ENCODE assay signal across 9 cellular contexts in genomic region chr2:31170071-31170698, GRCh38. TPM values are rescaled to one million over a fixed set of nuclear protein-coding genes. Genes with fewer than 3 reads are reported as not detected.
A peak's percentile ranks its signal among the peaks of the same experiment; 100 is the strongest.
DNase-seq lines count a peak whose midpoint lies in the region; ATAC-seq, FAIRE-seq and TF ChIP-seq lines count a peak whose summit lies in the region.
"Had no signal": no experiment of that assay in that cellular context is flagged by ENCODE, and none has a peak within 500 bp of the region (broad histone marks: within the 10 kb centered on the region; RNA-seq: fewer than 3 reads in every experiment).

No MANE protein-coding gene starts in this region.

- no peaks in the 10 kb centered on the region for H3K36me3 ChIP-seq in DND-41 (ENCODE audit: insufficient read depth, low read length)
- H3K36me3 ChIP-seq in H7 (replicated peaks; ENCODE audit: control insufficient read depth, insufficient read depth, low read length) = no peaks in the 10 kb centered on the region
- H3K36me3 ChIP-seq in K562 (ENCODE audit: control insufficient read depth, insufficient read depth, low read length) = no peaks in the 10 kb centered on the region
- no peaks in the 10 kb centered on the region for H3K36me3 ChIP-seq in small intestine (ENCODE audit: control insufficient read depth in 2 of 2, insufficient read depth in 2 of 2, low read length in 2 of 2)

- peak; percentile 97 for TF ChIP-seq CTCF in DND-41 (IDR thresholded peaks at IDR 0.05; ENCODE audit: borderline replicate concordance, extremely low read depth, low read length, poor library complexity, severe bottlenecking)
- TF ChIP-seq CTCF in NB4 (IDR thresholded peaks at IDR 0.05; ENCODE audit: low read depth, low read length) = peak; percentile 94
- peak; percentile 88 to 90 (median 88) for TF ChIP-seq CTCF in K562 (IDR thresholded peaks at IDR 0.05 in 2 of 3, conservative IDR thresholded peaks at IDR 0.05 in 1 of 3; ENCODE audit: insufficient read depth in 2 of 3, low read depth in 1 of 3, low read length in 3 of 3)

- H3K9ac ChIP-seq in DND-41 (ENCODE audit: low read depth, low read length) (no peak overlapping the region), K562 (ENCODE audit: insufficient read depth in 1 of 2, low read depth in 2 of 2, low read length in 2 of 2) (no peak overlapping the region)

- H3K9me1 ChIP-seq in K562 (ENCODE audit: control insufficient read depth, insufficient read depth, low read length) = no peaks in the 10 kb centered on the region

- 0% methylated on average over 4 of the region's 4 CpGs for WGBS in K562 (ENCODE audit: insufficient coverage, low coverage, missing lambda C conversion rate)
- WGBS in small intestine, 3 donors = 0% methylated on average over 4 of the region's 4 CpGs

- no peak overlapping the region for H3K4me3 Mint-ChIP-seq in T-cell
- H3K4me3 Mint-ChIP-seq: dendritic cell treated with granulocyte-macrophage colony-stimulating factor and Interleukin-4, amounts not matched to agents 40 ng/mL and 50 ng/mL, for 4 days had no signal

- H4K20me1 ChIP-seq in DND-41 (ENCODE audit: insufficient read depth, low read length) (no peaks in the 10 kb centered on the region; the same call in 1 of the 2 replicates), K562 (replicated peaks; ENCODE audit: control insufficient read depth, insufficient read depth, low read length) (peaks cover 3% of the 10 kb centered on the region; the same call in 1 of the 2 replicates)

- FAIRE-seq in K562 (lab: Jason Lieb, UNC) = peak; percentile 95
- FAIRE-seq in small intestine (lab: Jason Lieb, UNC) = no peak

- TF ChIP-seq EP300 in K562 (IDR thresholded peaks at IDR 0.05; ENCODE audit: low read length) = no peak

- H3K27me3 Mint-ChIP-seq in T-cell = peaks cover 0 to 3% of the 10 kb centered on the region in 2 donors

- in situ Hi-C loops in K562 (cut with MboI) = loop anchor here (25.0 kb wide), 1 partner anchor 1008 kb away; no protein-coding TSS in a partner anchor

- H3K4me2 ChIP-seq in DND-41 (ENCODE audit: insufficient read depth, low read length) (no peak overlapping the region), K562 (ENCODE audit: insufficient read depth, low read length) (no peak overlapping the region)

- CTCF ChIA-PET in T-cell (lab: Charles Lee) = interaction anchor here (0.6 to 1.8 kb wide), 10 partner anchors 94 to 1005 kb away, joined by 3 to 24 read pairs (median 4); no protein-coding TSS in a partner anchor
- CTCF ChIA-PET in K562 (lab: Yijun Ruan, JAX; ENCODE audit: low intra/inter-chr PET ratio) = interaction anchor here (0.6 to 1.8 kb wide), 4 partner anchors 114 to 459 kb away, joined by 3 to 22 read pairs (median 6); no protein-coding TSS in a partner anchor

- no peaks in the 10 kb centered on the region for H3K79me2 ChIP-seq in DND-41 (ENCODE audit: insufficient read depth, low read length)
- H3K79me2 ChIP-seq in K562 (ENCODE audit: control insufficient read depth, insufficient read depth, low read length) = no peaks in the 10 kb centered on the region

- no peak overlapping the region for H3K27ac Mint-ChIP-seq in T-cell
- H3K27ac Mint-ChIP-seq: dendritic cell treated with granulocyte-macrophage colony-stimulating factor and Interleukin-4, amounts not matched to agents 40 ng/mL and 50 ng/mL, for 4 days had no signal

- no peaks in the 10 kb centered on the region for H3K9me3 Mint-ChIP-seq in T-cell
- H3K9me3 Mint-ChIP-seq: dendritic cell treated with granulocyte-macrophage colony-stimulating factor and Interleukin-4, amounts not matched to agents 40 ng/mL and 50 ng/mL, for 4 days had no signal

- no peak overlapping the region for H3K27ac ChIP-seq in DND-41 (ENCODE audit: low read length)
- no peak overlapping the region for H3K27ac ChIP-seq in K562 (ENCODE audit: extremely low read depth, low read depth, low read length)
- H3K27ac ChIP-seq in small intestine (ENCODE audit: low read depth in 1 of 2, low read length in 1 of 2) = no peak overlapping the region

- H3K4me1 ChIP-seq in DND-41 (ENCODE audit: insufficient read depth, low read length) (no peaks in the 10 kb centered on the region), K562 (replicated peaks in 1 of 2; ENCODE audit: control insufficient read depth in 2 of 2, insufficient read depth in 2 of 2, low read length in 2 of 2) (no peaks in the 10 kb centered on the region), small intestine (ENCODE audit: control insufficient read depth in 2 of 2, insufficient read depth in 1 of 2, low read depth in 1 of 2, low read length in 1 of 2) (no peaks in the 10 kb centered on the region)

- H3K4me3 ChIP-seq in DND-41 (ENCODE audit: low read depth in 1 of 2, low read length in 2 of 2) = no peak overlapping the region
- no peak overlapping the region for H3K4me3 ChIP-seq in H7 (ENCODE audit: insufficient read depth, low read depth, low read length)
- H3K4me3 ChIP-seq in NB4 (ENCODE audit: low read depth, low read length) = no peak overlapping the region
- no peak overlapping the region for H3K4me3 ChIP-seq in K562
- H3K4me3 ChIP-seq in small intestine (ENCODE audit: low read depth in 1 of 2, low read length in 2 of 2) = no peak overlapping the region

- H3K4me1 Mint-ChIP-seq in T-cell = peaks cover 0 to 2% (median 2%) of the 10 kb centered on the region in 3 donors

- H3K27me3 ChIP-seq in DND-41 (ENCODE audit: insufficient read depth, low read length, poor library complexity) (no peaks in the 10 kb centered on the region), H7 (ENCODE audit: control insufficient read depth, insufficient read depth, low read length) (no peaks in the 10 kb centered on the region; the same call in 1 of the 2 replicates), K562 (ENCODE audit: control insufficient read depth in 2 of 2, insufficient read depth in 2 of 2, low read length in 2 of 2) (peaks cover 0 to 3% of the 10 kb centered on the region in 2 experiments; a peak in 1 of 5 replicates), small intestine (ENCODE audit: control insufficient read depth in 2 of 2, insufficient read depth in 2 of 2, low read length in 2 of 2) (peaks cover 0 to 4% of the 10 kb centered on the region in 2 donors)

- POLR2A ChIA-PET in T-cell (lab: Charles Lee) = no interaction called here
- POLR2A ChIA-PET in K562 (lab: Yijun Ruan, JAX) = interaction anchor here (0.7 to 1.0 kb wide), 2 partner anchors 9 to 454 kb away, joined by 3 to 6 read pairs; no protein-coding TSS in a partner anchor

- no peaks in the 10 kb centered on the region for H3K36me3 Mint-ChIP-seq in T-cell

- BruUV-seq in K562 (replicated peaks; lab: Mats Ljungman, UMichigan) = no TSS peak

- no peak overlapping the region for H2AFZ ChIP-seq in DND-41 (ENCODE audit: low read depth, low read length)
- H2AFZ ChIP-seq in K562 (ENCODE audit: low read depth, low read length) = no peak overlapping the region

- peak; percentile 75 to 86 for TF ChIP-seq RAD21 in K562 (CRISPR knock-in tag; conservative IDR thresholded peaks at IDR 0.05 in 1 of 2, IDR thresholded peaks at IDR 0.05 in 1 of 2)

- H3K9me3 ChIP-seq in DND-41 (ENCODE audit: insufficient read depth, low read length, severe bottlenecking) (no peaks in the 10 kb centered on the region), K562 (replicated peaks; ENCODE audit: control insufficient read depth, insufficient read depth, low read depth, low read length) (no peaks in the 10 kb centered on the region), small intestine (ENCODE audit: control insufficient read depth, low read depth) (no peaks in the 10 kb centered on the region)

- DNase-seq in DND-41 = peak; percentile 69
- peak; percentile 82 for DNase-seq in H7
- peak; percentile 77 for DNase-seq in NB4 (ENCODE audit: low read depth)
- DNase-seq in T-cell = peak in 29 of 34 experiments; percentile 3 to 42 (median 21)
- peak; percentile 69 to 77 (median 74) for DNase-seq in K562 (ENCODE audit: extremely low read depth in 1 of 4, low spot score in 3 of 4)
- DNase-seq in iPS DF 19.7 (ENCODE audit: low read depth, low spot score) = peak; percentile 45
- peak; percentile 64 for DNase-seq in small intestine

- no peak for TF ChIP-seq POLR2A in NB4 (IDR thresholded peaks at IDR 0.05; ENCODE audit: extremely low read depth, insufficient read length)
- TF ChIP-seq POLR2A in K562 (conservative IDR thresholded peaks at IDR 0.05) = no peak

- intact Hi-C loops in K562 (cut with micrococcal nuclease) = loop anchor here (1.0 to 10.0 kb wide), 4 partner anchors 105 to 456 kb away; no protein-coding TSS in a partner anchor

- ATAC-seq in DND-41 (ENCODE audit: insufficient read depth, low read depth) = peak; percentile 93
- peak; percentile 46 to 65 (median 54) for ATAC-seq in T-cell (replicated peaks in 1 of 4)
- ATAC-seq in K562 = peak; percentile 98
- no peak for ATAC-seq in GM18870 (IDR thresholded peaks at IDR 0.05; ENCODE audit: unreplicated experiment)

RNA-seq across cellular contexts. Expression of gene GALNT14, which starts 31.9 kb away (rescaled TPM):
- total RNA-seq in H7 (2014; rRNA removed; shearing (Covaris generic)) = 4.2 and 8.0 TPM in 2 replicates
- under 1 TPM in 2 of 5 donors, not detected in 3; 0.29 to 0.38 TPM for total RNA-seq in T-cell
- not detected in 2 replicates for total RNA-seq in K562 (2011; cell fraction: chromatin; rRNA removed; ENCODE audit: low replicate concordance)
- not detected in 2 replicates for total RNA-seq in K562 (2011; cell fraction: nucleolus; rRNA removed)
- total RNA-seq in K562 (2011; cell fraction: nucleoplasm; rRNA removed) = not detected in 2 replicates
- total RNA-seq in K562 (2014; rRNA removed) = not detected in 2 replicates
- total RNA-seq in K562 (2014; rRNA removed; fragmentation: Illumina TruSeq; extraction: Trizol) = not detected in 2 replicates
- total RNA-seq in K562 (2015; rRNA removed; fragmentation: Illumina TruSeq; extraction: Trizol) = not detected in 2 replicates
- not detected in 2 replicates for total RNA-seq in K562 (2021)
- not detected in 2 replicates for polyA plus RNA-seq in K562 (2011; rRNA removed)
- not detected in 2 replicates for polyA plus RNA-seq in K562 (2011; cell fraction: cytosol; rRNA removed)
- polyA plus RNA-seq in K562 (2011; cell fraction: nucleus; rRNA removed) = not detected in 2 replicates
- polyA plus RNA-seq in K562 (2012) = 0.08 and 0.14 TPM in 2 replicates
- not detected in 2 replicates for polyA plus RNA-seq in K562 (2014; fragmentation: Illumina TruSeq; extraction: Trizol)
- under 1 TPM in 1 of 2 experiments, not detected in 1; 0.11 TPM for polyA plus RNA-seq in K562 (2014; fragmentation: Nextera tagmentation; extraction: Ambion mirVana)
- polyA plus RNA-seq in K562 (2014; rRNA removed) = not detected in 2 replicates
- polyA minus RNA-seq in K562 (2011; rRNA and poly(A)+ RNA removed) = not detected in 2 replicates
- not detected in 2 replicates for polyA minus RNA-seq in K562 (2011; cell fraction: cytosol; rRNA and poly(A)+ RNA removed)
- polyA minus RNA-seq in K562 (2011; cell fraction: nucleus; rRNA and poly(A)+ RNA removed) = not detected in 2 replicates
- polyA plus RNA-seq in small intestine = 1 to 10 TPM in 2 of 3 donors, not detected in 1; 2.2 to 8.2 TPM

RNA-seq across cellular contexts. Expression of gene CAPN14, which starts 47.1 kb away (rescaled TPM):
- total RNA-seq in H7 (2014; rRNA removed; shearing (Covaris generic)) = 0.11 and 0.17 TPM in 2 replicates
- under 1 TPM; 0.15 to 0.76 (median 0.55) TPM for total RNA-seq in T-cell
- total RNA-seq in K562 (2011; cell fraction: chromatin; rRNA removed; ENCODE audit: low replicate concordance) = not detected in 2 replicates
- not detected in 2 replicates for total RNA-seq in K562 (2011; cell fraction: nucleolus; rRNA removed)
- not detected in 2 replicates for total RNA-seq in K562 (2011; cell fraction: nucleoplasm; rRNA removed)
- not detected in 2 replicates for total RNA-seq in K562 (2014; rRNA removed)
- total RNA-seq in K562 (2014; rRNA removed; fragmentation: Illumina TruSeq; extraction: Trizol) = not detected in 2 replicates
- total RNA-seq in K562 (2015; rRNA removed; fragmentation: Illumina TruSeq; extraction: Trizol) = not detected in 2 replicates
- not detected in 2 replicates for total RNA-seq in K562 (2021)
- polyA plus RNA-seq in K562 (2011; rRNA removed) = not detected in 2 replicates
- not detected in 2 replicates for polyA plus RNA-seq in K562 (2011; cell fraction: cytosol; rRNA removed)
- polyA plus RNA-seq in K562 (2011; cell fraction: nucleus; rRNA removed) = not detected in 2 replicates
- polyA plus RNA-seq in K562 (2012) = not detected in 2 replicates
- polyA plus RNA-seq in K562 (2014; fragmentation: Illumina TruSeq; extraction: Trizol) = not detected in 2 replicates
- polyA plus RNA-seq in K562 (2014; fragmentation: Nextera tagmentation; extraction: Ambion mirVana) = not detected
- polyA plus RNA-seq in K562 (2014; rRNA removed) = not detected in 2 replicates
- not detected in 2 replicates for polyA minus RNA-seq in K562 (2011; rRNA and poly(A)+ RNA removed)
- polyA minus RNA-seq in K562 (2011; cell fraction: cytosol; rRNA and poly(A)+ RNA removed) = not detected in 2 replicates
- polyA minus RNA-seq in K562 (2011; cell fraction: nucleus; rRNA and poly(A)+ RNA removed) = not detected in 2 replicates
- under 1 TPM in 1 of 3 donors, not detected in 2; 0.06 TPM for polyA plus RNA-seq in small intestine

Comparison
In these comparisons a context has a peak if more than half of its experiments do, and no peak if none do; other contexts are left out.
1. DNase-seq: peak in every context shown above with its lines; median percentile 82 in H7; 77 in NB4; 74 in K562; 69 in DND-41; 64 in small intestine; 45 in iPS DF 19.7; 21 in T-cell.